ENCODE assay signal across 21 cellular contexts in the genomic region with DNA sequence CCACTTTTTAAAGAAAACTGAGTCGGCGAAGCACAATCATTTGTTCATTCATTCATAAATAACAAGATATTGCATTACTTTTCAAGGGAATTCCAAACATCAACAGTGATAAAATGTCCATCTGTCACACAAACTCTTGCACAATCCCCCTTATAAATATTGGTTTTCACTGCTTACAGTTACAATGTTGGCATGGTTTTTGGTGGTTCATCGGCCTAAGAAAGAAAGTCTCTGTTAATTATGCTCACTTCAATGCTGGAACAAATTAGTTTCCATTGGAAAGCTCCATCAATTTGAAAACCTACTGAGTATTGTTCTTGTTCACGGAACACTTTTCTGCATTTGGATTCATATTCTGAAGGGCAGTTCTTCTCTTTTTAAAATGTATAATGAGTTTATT.
DNase-seq lines count a peak whose midpoint lies in the region; ATAC-seq and TF ChIP-seq lines count a peak whose summit lies in the region.
"Had no signal": no experiment of that assay in that cellular context is flagged by ENCODE, and none has a peak within 500 bp of the region (broad histone marks: within the 10 kb centered on the region; RNA-seq: fewer than 3 reads in every experiment).

No MANE protein-coding gene starts in this region.

- H3K9me3 ChIP-seq in CD8-positive, alpha-beta memory T cell (ENCODE audit: low read length) = no peaks in the 10 kb centered on the region
- H3K9me3 ChIP-seq: ascending aorta, uterus had no signal

- peaks cover 0 to 10% (median 8%) of the 10 kb centered on the region in 5 donors for H3K9me3 Mint-ChIP-seq in CD8-positive, alpha-beta memory T cell

- POLR2A ChIA-PET in CD8-positive, alpha-beta memory T cell (lab: Charles Lee) = no interaction called here

- CTCF ChIA-PET in CD8-positive, alpha-beta memory T cell (lab: Charles Lee) = no interaction called here

- ATAC-seq in HG03460 (IDR thresholded peaks at IDR 0.05; ENCODE audit: unreplicated experiment) = no peak
- ATAC-seq in GM21381 (IDR thresholded peaks at IDR 0.05; ENCODE audit: unreplicated experiment) = no peak
- ATAC-seq: left cardiac atrium, WTC11 had no signal

- TF ChIP-seq EP300 in Ishikawa (IDR thresholded peaks at IDR 0.05; ENCODE audit: borderline replicate concordance) = peak; percentile 38; the same call in 1 of the 2 replicates

- no peak overlapping the region for H3K27ac ChIP-seq in CD8-positive, alpha-beta memory T cell (ENCODE audit: low read depth, low read length)
- H3K27ac ChIP-seq: ascending aorta, neural progenitor cell, uterus had no signal

- H3K36me3 ChIP-seq in CD8-positive, alpha-beta memory T cell (ENCODE audit: insufficient read depth, low read length) = no peaks in the 10 kb centered on the region
- H3K36me3 ChIP-seq: ascending aorta, neural progenitor cell, uterus had no signal

- in situ Hi-C loops in astrocyte of the cerebellum (cut with HindIII; ENCODE audit: low sequenced_read_pairs) = no loop called here

- TF ChIP-seq RAD21 in Ishikawa (IDR thresholded peaks at IDR 0.05; ENCODE audit: low read depth) = no peak

- no peak for TF ChIP-seq CTCF in AG09319 (IDR thresholded peaks at IDR 0.05; ENCODE audit: low read depth, low read length)
- TF ChIP-seq CTCF in astrocyte of the cerebellum (IDR thresholded peaks at IDR 0.05; ENCODE audit: low read depth, low read length, missing control alignments) = no peak

- H3K36me3 Mint-ChIP-seq in CD8-positive, alpha-beta memory T cell = peaks cover 3 to 13% (median 8%) of the 10 kb centered on the region in 3 donors

- peaks cover 5 to 12% (median 11%) of the 10 kb centered on the region in 3 donors for H3K4me1 Mint-ChIP-seq in CD8-positive, alpha-beta memory T cell

- H3K4me1 ChIP-seq in CD8-positive, alpha-beta memory T cell (ENCODE audit: insufficient read depth, low read length) = no peaks in the 10 kb centered on the region

- H3K27me3 Mint-ChIP-seq in CD8-positive, alpha-beta memory T cell = no peaks in the 10 kb centered on the region

- H3K4me3 Mint-ChIP-seq in CD8-positive, alpha-beta memory T cell = no peak overlapping the region
- H3K4me3 Mint-ChIP-seq: neural progenitor cell, WTC11 had no signal

- H3K27ac Mint-ChIP-seq in CD8-positive, alpha-beta memory T cell = no peak overlapping the region
- H3K27ac Mint-ChIP-seq: neural progenitor cell, WTC11 had no signal

- no peak overlapping the region for H3K4me3 ChIP-seq in astrocyte of the cerebellum (ENCODE audit: low read depth, low read length)
- H3K4me3 ChIP-seq in CD8-positive, alpha-beta memory T cell (ENCODE audit: low read length) = no peak overlapping the region
- H3K4me3 ChIP-seq: ascending aorta, neural progenitor cell, uterus had no signal

- no peaks in the 10 kb centered on the region for H3K27me3 ChIP-seq in CD8-positive, alpha-beta memory T cell (ENCODE audit: insufficient read depth, low read length, poor library complexity, severe bottlenecking)
- H3K27me3 ChIP-seq: ascending aorta, neural progenitor cell, uterus had no signal

- DNase-seq in AG09319 (ENCODE audit: extremely low read depth, low read depth) (peak; percentile 31), astrocyte of the cerebellum (ENCODE audit: low read depth) (peak; percentile 23), globus pallidus (ENCODE audit: low spot score) (peak; percentile 74), NOMO-1 treated with dmso at 0.1 percent for 144 hours (lab: John Stamatoyannopoulos, UW; ENCODE audit: unreplicated experiment) (no peak)
- DNase-seq in CD8-positive, alpha-beta memory T cell = no peak
- DNase-seq: ACHN; activated CD4-positive, alpha-beta T cell treated with anti-CD3 and anti-CD28 coated beads, Interleukin-2, amount 50 U/mL, for 48 hours; activated naive CD4-positive, alpha-beta T cell; activated T-cell treated with anti-CD3 and anti-CD28 coated beads for 4 hours; left cardiac atrium; NCI-H1930; stimulated activated CD4-positive, alpha-beta T cell treated with anti-CD3 and anti-CD28 coated beads, Interleukin-12 subunit alpha, Interleukin-12 subunit beta, amount 100 ng/mL, for 4 hours; stimulated activated CD8-positive, alpha-beta memory T cell treated with anti-CD3 and anti-CD28 coated beads, Interleukin-4, amount 100 ng/mL, for 48 hours; substantia nigra; uterus had no signal

TF ChIP-seq in Ishikawa, 13 proteins besides CTCF, POLR2A, EP300 and RAD21:
- TF ChIP-seq TEAD4 (IDR thresholded peaks at IDR 0.05) (0 out of 2 replicates have a peak, but pooled peaks have one; percentile 15), NFIC (IDR thresholded peaks at IDR 0.05) (0 out of 2 replicates have a peak, but pooled peaks have one; percentile 16), FOXM1 (IDR thresholded peaks at IDR 0.05; ENCODE audit: borderline replicate concordance, low read depth) (peak; percentile 65; the same call in 1 of the 2 replicates), TAF1 (IDR thresholded peaks at IDR 0.05; ENCODE audit: low read depth) (no peak), CEBPB (IDR thresholded peaks at IDR 0.05) (peak; percentile 93)

Comparison
In these comparisons a context has a peak if more than half of its experiments do, and no peak if none do; other contexts are left out.
1. DNase-seq: peak in AG09319 (single experiment), astrocyte of the cerebellum (single experiment) and globus pallidus (single experiment); none in CD8-positive, alpha-beta memory T cell (0 of 5) and NOMO-1 treated with dmso at 0.1 percent for 144 hours (single experiment).